In the genomic region with DNA sequence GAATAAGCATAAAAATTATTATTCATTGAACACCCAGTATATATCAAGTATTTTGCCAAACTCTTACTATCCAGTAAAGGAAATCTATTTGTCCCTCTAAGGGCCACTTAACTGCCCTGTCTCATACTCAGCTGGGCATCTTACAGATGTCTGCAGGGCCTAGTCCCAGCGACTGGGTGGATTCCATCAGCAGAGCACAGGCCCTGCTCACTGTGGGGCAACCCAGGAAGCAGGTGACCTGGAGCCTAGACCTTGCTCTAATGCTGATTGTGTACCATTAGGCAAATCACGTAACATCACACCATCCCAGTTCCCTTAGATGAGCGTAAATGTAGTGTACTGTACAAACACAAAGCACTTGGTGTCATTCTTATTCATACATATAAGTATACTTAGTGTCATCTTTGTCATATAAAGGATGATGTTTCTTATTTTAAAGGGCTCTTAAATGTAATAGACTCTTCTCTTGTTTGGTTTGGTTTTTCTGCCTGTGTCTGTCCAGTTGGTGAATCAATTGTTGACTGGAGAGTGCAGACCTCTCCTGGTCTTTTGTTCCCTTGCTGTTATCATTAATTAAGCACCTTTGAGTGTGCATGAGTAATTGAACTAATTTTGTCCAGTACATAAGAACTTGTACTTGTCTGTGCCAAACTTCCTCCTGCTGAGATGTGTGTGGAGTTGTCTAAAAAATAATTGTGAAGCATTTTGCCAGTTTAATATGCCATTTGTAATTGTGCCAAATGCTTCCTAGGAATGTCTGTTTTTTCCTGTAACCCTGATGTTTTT, we compare ENCODE assay signal across 1 cellular context.
TF ChIP-seq lines count a peak whose summit lies in the region.

No MANE protein-coding gene starts in this region.

TF ChIP-seq in neural cell, 6 proteins besides CTCF, POLR2A, EP300 and RAD21 (continued from another document):
- TF ChIP-seq, protein P1, sequence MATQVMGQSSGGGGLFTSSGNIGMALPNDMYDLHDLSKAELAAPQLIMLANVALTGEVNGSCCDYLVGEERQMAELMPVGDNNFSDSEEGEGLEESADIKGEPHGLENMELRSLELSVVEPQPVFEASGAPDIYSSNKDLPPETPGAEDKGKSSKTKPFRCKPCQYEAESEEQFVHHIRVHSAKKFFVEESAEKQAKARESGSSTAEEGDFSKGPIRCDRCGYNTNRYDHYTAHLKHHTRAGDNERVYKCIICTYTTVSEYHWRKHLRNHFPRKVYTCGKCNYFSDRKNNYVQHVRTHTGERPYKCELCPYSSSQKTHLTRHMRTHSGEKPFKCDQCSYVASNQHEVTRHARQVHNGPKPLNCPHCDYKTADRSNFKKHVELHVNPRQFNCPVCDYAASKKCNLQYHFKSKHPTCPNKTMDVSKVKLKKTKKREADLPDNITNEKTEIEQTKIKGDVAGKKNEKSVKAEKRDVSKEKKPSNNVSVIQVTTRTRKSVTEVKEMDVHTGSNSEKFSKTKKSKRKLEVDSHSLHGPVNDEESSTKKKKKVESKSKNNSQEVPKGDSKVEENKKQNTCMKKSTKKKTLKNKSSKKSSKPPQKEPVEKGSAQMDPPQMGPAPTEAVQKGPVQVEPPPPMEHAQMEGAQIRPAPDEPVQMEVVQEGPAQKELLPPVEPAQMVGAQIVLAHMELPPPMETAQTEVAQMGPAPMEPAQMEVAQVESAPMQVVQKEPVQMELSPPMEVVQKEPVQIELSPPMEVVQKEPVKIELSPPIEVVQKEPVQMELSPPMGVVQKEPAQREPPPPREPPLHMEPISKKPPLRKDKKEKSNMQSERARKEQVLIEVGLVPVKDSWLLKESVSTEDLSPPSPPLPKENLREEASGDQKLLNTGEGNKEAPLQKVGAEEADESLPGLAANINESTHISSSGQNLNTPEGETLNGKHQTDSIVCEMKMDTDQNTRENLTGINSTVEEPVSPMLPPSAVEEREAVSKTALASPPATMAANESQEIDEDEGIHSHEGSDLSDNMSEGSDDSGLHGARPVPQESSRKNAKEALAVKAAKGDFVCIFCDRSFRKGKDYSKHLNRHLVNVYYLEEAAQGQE (IDR thresholded peaks at IDR 0.05; ENCODE audit: borderline replicate concordance), result no peak
- TF ChIP-seq EZH2 (IDR thresholded peaks at IDR 0.05; ENCODE audit: borderline replicate concordance, insufficient read depth, low read length, poor library complexity, severe bottlenecking) (no peak), MXI1 (conservative IDR thresholded peaks at IDR 0.05; ENCODE audit: poor library complexity, severe bottlenecking) (no peak)
